Comparison of ENCODE assay signal across 12 cellular contexts in the genomic region with DNA sequence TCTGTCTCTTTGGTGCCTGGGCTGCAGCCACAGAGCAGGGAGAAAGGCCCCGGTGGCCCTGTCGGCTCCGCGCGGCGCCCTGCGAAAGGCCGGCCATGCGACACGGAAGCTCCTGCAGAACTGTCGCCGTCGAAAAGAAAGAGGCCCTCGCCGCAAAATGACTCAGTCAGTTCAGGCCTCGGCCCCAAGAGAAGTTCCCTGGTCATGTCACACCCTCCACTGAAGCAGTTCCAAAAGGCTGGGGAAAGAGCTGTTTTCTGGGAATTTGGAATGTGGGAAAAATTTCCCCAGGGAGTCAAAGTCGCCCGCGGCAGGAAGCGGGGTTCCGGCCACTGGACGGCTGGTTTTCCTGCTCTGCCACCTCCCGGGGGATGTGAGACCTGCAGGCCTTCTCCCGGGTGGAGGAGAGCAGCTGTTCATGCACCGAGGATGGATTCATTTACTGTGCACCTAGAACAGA.
A peak's percentile ranks its signal among the peaks of the same experiment; 100 is the strongest.
DNase-seq lines count a peak whose midpoint lies in the region; ATAC-seq and TF ChIP-seq lines count a peak whose summit lies in the region.
"Had no signal": no experiment of that assay in that cellular context is flagged by ENCODE, and none has a peak within 500 bp of the region (broad histone marks: within the 10 kb centered on the region; RNA-seq: fewer than 3 reads in every experiment).

No MANE protein-coding gene starts in this region.

- H3K4me3 Mint-ChIP-seq in activated CD8-positive, alpha-beta T cell treated with anti-CD3 and anti-CD28 coated beads, Interleukin-2, amount 10 ng/mL, durations not matched to agents 7 days and 5 days = no peak overlapping the region

- H3K4me1 ChIP-seq in spleen = no peaks in the 10 kb centered on the region

- no peak for ATAC-seq in activated CD8-positive, alpha-beta T cell treated with anti-CD3 and anti-CD28 coated beads, Interleukin-2, amount 10 ng/mL, durations not matched to agents 7 days and 5 days
- no peak for ATAC-seq in GM21526 (IDR thresholded peaks at IDR 0.05; ENCODE audit: low FRiP score, unreplicated experiment)
- ATAC-seq: GM12878; stimulated activated naive CD8-positive, alpha-beta T cell treated with anti-CD3 and anti-CD28 coated beads, Interleukin-15, Interleukin-2, amounts not matched to agents 100 U/mL and 50 U/mL, for 24 hours had no signal

- no peaks in the 10 kb centered on the region for H3K4me1 Mint-ChIP-seq in activated CD8-positive, alpha-beta T cell treated with anti-CD3 and anti-CD28 coated beads, Interleukin-2, amount 10 ng/mL, durations not matched to agents 7 days and 5 days (ENCODE audit: low read depth)

- peaks cover 10% of the 10 kb centered on the region for H3K27me3 Mint-ChIP-seq in activated CD8-positive, alpha-beta T cell treated with anti-CD3 and anti-CD28 coated beads, Interleukin-2, amount 10 ng/mL, durations not matched to agents 7 days and 5 days (ENCODE audit: low read depth)

- TF ChIP-seq CTCF in astrocyte of the spinal cord (IDR thresholded peaks at IDR 0.05; ENCODE audit: low read depth, low read length) = peak; percentile 62
- peak in 6 of 11 experiments; percentile 30 to 66 (median 54) for TF ChIP-seq CTCF in spleen (IDR thresholded peaks at IDR 0.05 in 8 of 11, conservative IDR thresholded peaks at IDR 0.05 in 3 of 11)

- intact Hi-C loops in spleen (cut with DNase I; ENCODE audit: low total_unique reads) = loop anchor here (10.0 kb wide), 1 partner anchor 333 kb away; no protein-coding TSS in a partner anchor

- no peak overlapping the region for H3K27ac Mint-ChIP-seq in activated CD8-positive, alpha-beta T cell treated with anti-CD3 and anti-CD28 coated beads, Interleukin-2, amount 10 ng/mL, durations not matched to agents 7 days and 5 days

- in situ Hi-C loops in astrocyte of the spinal cord (cut with HindIII; ENCODE audit: low sequenced_read_pairs) = no loop called here

- POLR2A ChIA-PET in activated CD8-positive, alpha-beta T cell treated with anti-CD3 and anti-CD28 coated beads, Interleukin-2, amount 10 ng/mL, durations not matched to agents 7 days and 5 days (lab: Charles Lee) = no interaction called here

- CTCF ChIA-PET in activated CD8-positive, alpha-beta T cell treated with anti-CD3 and anti-CD28 coated beads, Interleukin-2, amount 10 ng/mL, durations not matched to agents 7 days and 5 days (lab: Charles Lee) = interaction anchor here (1.1 kb wide), 1 partner anchor 13 kb away, joined by 3 read pairs; no protein-coding TSS in a partner anchor

- no peaks in the 10 kb centered on the region for H3K9me3 Mint-ChIP-seq in activated CD8-positive, alpha-beta T cell treated with anti-CD3 and anti-CD28 coated beads, Interleukin-2, amount 10 ng/mL, durations not matched to agents 7 days and 5 days (ENCODE audit: insufficient read depth)

- no peaks in the 10 kb centered on the region for H3K36me3 Mint-ChIP-seq in activated CD8-positive, alpha-beta T cell treated with anti-CD3 and anti-CD28 coated beads, Interleukin-2, amount 10 ng/mL, durations not matched to agents 7 days and 5 days (ENCODE audit: low read depth)

- DNase-seq in H7 = peak; percentile 76
- DNase-seq in astrocyte of the spinal cord (ENCODE audit: low read depth, low spot score) = no peak
- peak; percentile 72 for DNase-seq in iPS-NIHi11 (ENCODE audit: low spot score)
- DNase-seq in spleen = no peak
- DNase-seq in activated CD8-positive, alpha-beta T cell treated with anti-CD3 and anti-CD28 coated beads, Interleukin-2, amount 10 ng/mL, durations not matched to agents 7 days and 5 days = no peak
- DNase-seq in mesenteric fat pad (ENCODE audit: low spot score) = no peak
- no peak for DNase-seq in hypothalamus (lab: John Stamatoyannopoulos, UW)
- DNase-seq: activated T-cell treated with anti-CD3 and anti-CD28 coated beads for 4 hours; stimulated activated naive CD8-positive, alpha-beta T cell treated with anti-CD3 and anti-CD28 coated beads, Interleukin-15, Interleukin-2, amounts not matched to agents 100 U/mL and 50 U/mL, for 24 hours had no signal

- H3K27me3 ChIP-seq in H7 (ENCODE audit: control insufficient read depth, insufficient read depth, low read length) (peaks cover 2% of the 10 kb centered on the region; the same call in 1 of the 2 replicates), spleen (replicated peaks in 1 of 7) (peaks cover 0 to 18% (median 0%) of the 10 kb centered on the region in 7 donors)

- TF ChIP-seq POLR2A in spleen (IDR thresholded peaks at IDR 0.05) = no peak

- no peaks in the 10 kb centered on the region for H3K36me3 ChIP-seq in H7 (replicated peaks; ENCODE audit: control insufficient read depth, insufficient read depth, low read length)
- H3K36me3 ChIP-seq in spleen = no peaks in the 10 kb centered on the region

- 39 to 74% (median 59%) methylated on average over 25 of the region's 25 CpGs for WGBS in spleen, 5 donors

- H3K9me3 ChIP-seq in spleen = no peaks in the 10 kb centered on the region

- H3K27ac ChIP-seq in spleen = peak overlapping the region in 1 of 8 donors; percentile 35
- H3K27ac ChIP-seq: epithelial cell of prostate had no signal

- H3K4me3 ChIP-seq in H7 (ENCODE audit: insufficient read depth, low read depth, low read length) (no peak overlapping the region; the same call in 1 of the 2 replicates), astrocyte of the spinal cord (ENCODE audit: low read depth, low read length) (peak overlapping the region; percentile 13), spleen (peak overlapping the region in 1 of 8 donors; percentile 9)
- H3K4me3 ChIP-seq: GM12878 had no signal

Comparison
In these comparisons a context has a peak if more than half of its experiments do, and no peak if none do; other contexts are left out.
1. DNase-seq: peak in H7 (single experiment) and iPS-NIHi11 (single experiment); none in astrocyte of the spinal cord (single experiment), spleen (single experiment), activated CD8-positive, alpha-beta T cell treated with anti-CD3 and anti-CD28 coated beads, Interleukin-2, amount 10 ng/mL, durations not matched to agents 7 days and 5 days (single experiment), mesenteric fat pad (single experiment) and hypothalamus (0 of 51).